ENCODE assay signal across 25 cellular contexts in genomic region chr2:173161516-173161915, GRCh38.
DNase-seq lines count a peak whose midpoint lies in the region; ATAC-seq, FAIRE-seq and TF ChIP-seq lines count a peak whose summit lies in the region.
"Had no signal": no experiment of that assay in that cellular context is flagged by ENCODE, and none has a peak within 500 bp of the region (broad histone marks: within the 10 kb centered on the region; RNA-seq: fewer than 3 reads in every experiment).

No MANE protein-coding gene starts in this region.

- TF ChIP-seq CTCF in liver (IDR thresholded peaks at IDR 0.05; ENCODE audit: low read depth, low read length, missing input control): no peak

- 97% methylated on average over 6 of the region's 6 CpGs for WGBS in GM23248 (ENCODE audit: low coverage in 1 of 2, low lambda C conversion rate in 2 of 2, missing lambda C conversion rate in 2 of 2), 2 experiments
- WGBS in liver: 80% methylated on average over 6 of the region's 6 CpGs
- WGBS in small intestine, 3 donors: 54 to 77% (median 74%) methylated on average over 6 of the region's 6 CpGs

- no peak for TF ChIP-seq RAD21 in liver (IDR thresholded peaks at IDR 0.05)

- H3K4me1 ChIP-seq in GM23248 (ENCODE audit: insufficient read depth): peaks cover 33% of the 10 kb centered on the region
- H3K4me1 ChIP-seq in adipocyte (ENCODE audit: control insufficient read depth, insufficient read depth, low read length): peaks cover 34% of the 10 kb centered on the region
- peaks cover 5 to 20% (median 11%) of the 10 kb centered on the region in 4 donors for H3K4me1 ChIP-seq in liver (ENCODE audit: control insufficient read depth in 4 of 4, insufficient read depth in 4 of 4, low read length in 3 of 4)
- H3K4me1 ChIP-seq in small intestine (ENCODE audit: control insufficient read depth in 2 of 2, insufficient read depth in 1 of 2, low read depth in 1 of 2, low read length in 1 of 2): peaks cover 0 to 4% of the 10 kb centered on the region in 2 donors

- DNase-seq in GM23248 (no peak), adipocyte (ENCODE audit: low read depth) (no peak), small intestine (peak; percentile 61), islet precursor cell (no peak)
- DNase-seq: ACHN; activated CD4-positive, alpha-beta T cell treated with anti-CD3 and anti-CD28 coated beads for 48 hours; amygdala; brain microvascular endothelial cell; CD4-positive, alpha-beta memory T cell; immature natural killer cell; natural killer cell; NCI-H146; NCI-H446 treated with DMSO at 0.1 percent for 48 hours; NCI-H774; nucleus accumbens; SW 1271; WERI-Rb-1 had no signal

- H3K4me2 ChIP-seq in GM23248 (ENCODE audit: unreplicated experiment): no peak overlapping the region

- no peak for ATAC-seq in HG02885 (IDR thresholded peaks at IDR 0.05; ENCODE audit: poor library complexity, unreplicated experiment)
- ATAC-seq in GM21723 (IDR thresholded peaks at IDR 0.05; ENCODE audit: unreplicated experiment): no peak
- ATAC-seq: HCT116; natural killer cell; stimulated activated memory B cell treated with anti-CD40 and anti-IgM and Interleukin-4, amounts not matched to agents 10 μg/mL and 1 μg/mL and 100 μg/mL, for 72 hours had no signal

- in situ Hi-C loops in GM23248 (cut with MboI): no loop called here

- H3K27me3 ChIP-seq in GM23248 (replicated peaks; ENCODE audit: insufficient read depth) (no peaks in the 10 kb centered on the region), adipocyte (replicated peaks; ENCODE audit: control insufficient read depth, insufficient read depth, low read length) (no peaks in the 10 kb centered on the region), liver (ENCODE audit: control insufficient read depth in 4 of 4, insufficient read depth in 4 of 4, low read length in 3 of 4) (no peaks in the 10 kb centered on the region), small intestine (ENCODE audit: control insufficient read depth in 2 of 2, insufficient read depth in 2 of 2, low read length in 2 of 2) (no peaks in the 10 kb centered on the region)
- H3K27me3 ChIP-seq: brain microvascular endothelial cell, suprapubic skin had no signal

- no peaks in the 10 kb centered on the region for H4K20me1 ChIP-seq in GM23248 (ENCODE audit: insufficient read depth)

- H3K9ac ChIP-seq in GM23248: no peak overlapping the region
- H3K9ac ChIP-seq in adipocyte (ENCODE audit: low read length): no peak overlapping the region
- no peak overlapping the region for H3K9ac ChIP-seq in liver (ENCODE audit: low read depth in 1 of 2, low read length in 2 of 2)

- peaks cover 90% of the 10 kb centered on the region for H3K79me2 ChIP-seq in GM23248 (ENCODE audit: insufficient read depth)

- H3K9me3 ChIP-seq in GM23248 (ENCODE audit: low read depth): no peaks in the 10 kb centered on the region
- H3K9me3 ChIP-seq in adipocyte (ENCODE audit: control insufficient read depth, low read length): no peaks in the 10 kb centered on the region
- no peaks in the 10 kb centered on the region for H3K9me3 ChIP-seq in liver (ENCODE audit: control insufficient read depth in 4 of 4, low read length in 3 of 4)
- H3K9me3 ChIP-seq in small intestine (ENCODE audit: control insufficient read depth, low read depth): no peaks in the 10 kb centered on the region
- H3K9me3 ChIP-seq: suprapubic skin had no signal

- no peak overlapping the region for H2AFZ ChIP-seq in GM23248

- FAIRE-seq in small intestine (lab: Jason Lieb, UNC): no peak
- FAIRE-seq: GM18507, RCC 7860 had no signal

- no peaks in the 10 kb centered on the region for H3K36me3 ChIP-seq in GM23248 (ENCODE audit: low read depth)
- no peaks in the 10 kb centered on the region for H3K36me3 ChIP-seq in adipocyte (ENCODE audit: control insufficient read depth, insufficient read depth, low read length, severe bottlenecking)
- peaks cover 0 to 1% (median 0%) of the 10 kb centered on the region in 4 donors for H3K36me3 ChIP-seq in liver (ENCODE audit: control insufficient read depth in 4 of 4, insufficient read depth in 3 of 4, low read depth in 1 of 4, low read length in 3 of 4)
- H3K36me3 ChIP-seq in small intestine (ENCODE audit: control insufficient read depth in 2 of 2, insufficient read depth in 2 of 2, low read length in 2 of 2): no peaks in the 10 kb centered on the region
- H3K36me3 ChIP-seq: brain microvascular endothelial cell, suprapubic skin had no signal

- H3K4me3 ChIP-seq in GM23248 (no peak overlapping the region), adipocyte (ENCODE audit: low read length) (peak overlapping the region; percentile 12), liver (ENCODE audit: low read depth in 1 of 3, low read length in 3 of 3) (no peak overlapping the region), small intestine (ENCODE audit: low read depth in 1 of 2, low read length in 2 of 2) (no peak overlapping the region)
- H3K4me3 ChIP-seq: suprapubic skin had no signal

- H3K9me2 ChIP-seq in GM23248 (ENCODE audit: insufficient read depth): peaks cover 7% of the 10 kb centered on the region; the same call in 1 of the 2 replicates

- peaks cover 30% of the 10 kb centered on the region for H3F3A ChIP-seq in GM23248 (ENCODE audit: insufficient read depth)

- H3K27ac ChIP-seq in GM23248: peak overlapping the region; percentile 90
- no peak overlapping the region for H3K27ac ChIP-seq in liver (ENCODE audit: low read depth in 1 of 2, low read length in 2 of 2)
- no peak overlapping the region for H3K27ac ChIP-seq in small intestine (ENCODE audit: low read depth in 1 of 2, low read length in 1 of 2)
- H3K27ac ChIP-seq: suprapubic skin, WERI-Rb-1 had no signal

TF ChIP-seq in liver, 16 proteins besides CTCF, POLR2A, EP300 and RAD21:
- TF ChIP-seq EGR1 (IDR thresholded peaks at IDR 0.05; ENCODE audit: low read depth in 2 of 2) (no peak), HNF4G (IDR thresholded peaks at IDR 0.05) (peak; percentile 6), HNF4A (conservative IDR thresholded peaks at IDR 0.05) (peak; percentile 38 to 43)
